Comparison of ENCODE assay signal across 18 cellular contexts in the genomic region with DNA sequence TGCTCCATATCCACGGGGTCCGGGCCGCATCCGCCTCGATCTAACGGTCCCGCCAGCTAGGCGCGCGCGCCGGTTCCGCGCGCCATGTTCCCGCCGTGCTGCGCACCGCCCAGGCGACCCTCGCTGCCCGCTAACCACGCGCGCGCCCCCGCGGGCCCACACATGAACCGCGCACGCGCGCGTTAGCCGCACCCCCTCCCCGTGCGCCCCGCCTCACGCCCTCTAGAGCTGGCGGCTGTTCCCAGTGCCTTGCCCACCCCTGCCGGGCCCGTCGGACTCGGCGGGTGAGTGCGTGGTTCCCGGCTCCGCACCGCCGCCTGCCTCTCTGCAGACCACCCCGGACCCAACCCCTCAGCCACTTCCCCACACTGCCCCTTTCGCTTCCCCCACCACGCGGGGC. TPM values are rescaled to one million over a fixed set of nuclear protein-coding genes. Genes with fewer than 3 reads are reported as not detected.
"Had no signal": no experiment of that assay in that cellular context is flagged by ENCODE, and none has a peak within 500 bp of the region (broad histone marks: within the 10 kb centered on the region; RNA-seq: fewer than 3 reads in every experiment).

No MANE protein-coding gene starts in this region.

RNA-seq across cellular contexts. Expression of gene TP53TG3F, which starts 57.3 kb away (rescaled TPM):
- total RNA-seq: activated CD4-positive, alpha-beta memory T cell treated with anti-CD3 and anti-CD28 coated beads for 36 hours; activated CD4-positive, alpha-beta T cell treated with anti-CD3 and anti-CD28 coated beads, Interleukin-2, amount 10 ng/mL, durations not matched to agents 24 days and 14 days; activated CD8-positive, alpha-beta memory T cell treated with anti-CD3 and anti-CD28 coated beads for 36 hours; activated CD8-positive, alpha-beta memory T cell treated with anti-CD3 and anti-CD28 coated beads, Interleukin-2, amount 10 ng/mL, durations not matched to agents 7 days and 5 days; activated CD8-positive, alpha-beta T cell treated with anti-CD3 and anti-CD28 coated beads, Interleukin-2, amount 10 ng/mL, durations not matched to agents 7 days and 5 days; activated naive CD4-positive, alpha-beta T cell treated with anti-CD3 and anti-CD28 coated beads for 36 hours; activated naive CD8-positive, alpha-beta T cell treated with anti-CD3 and anti-CD28 coated beads for 36 hours; activated T-helper 1 cell treated with anti-CD3 and anti-CD28 coated beads, Interleukin-12 subunit alpha, Interleukin-12 subunit beta, Interleukin-2, Interleukin-4 antibody, amounts not matched to agents 30 ng/mL and 10 ng/mL and 1 ng/mL, durations not matched to agents 14 hours and 24 hours and 36 hours; activated T-helper 2 cell treated with anti-CD3 and anti-CD28 coated beads, Interferon-gamma antibody, Interleukin-2, Interleukin-4, amounts not matched to agents 10 μg/mL and 5 μg/mL and 100 μg/mL, durations not matched to agents 14 hours and 24 hours and 36 hours; aorta; body of pancreas; colonic mucosa; dermis microvascular lymphatic vessel endothelial cell; endothelial cell of umbilical vein; esophagus squamous epithelium; fibroblast of lung; frontal cortex; T-helper 1 cell treated with Interleukin-12 subunit alpha and Interleukin-12 subunit beta and Interleukin-4 antibody, amounts not matched to agents 30 ng/mL and 1 ng/mL, for 36 hours had no signal
- polyA plus RNA-seq: aorta, endothelial cell of umbilical vein, fibroblast of lung had no signal
